In genomic region chr10:101141622-101142532, GRCh38 we compare ENCODE assay signal across 8 cellular contexts. TPM values are rescaled to one million over a fixed set of nuclear protein-coding genes. Genes with fewer than 3 reads are reported as not detected.
DNase-seq lines count a peak whose midpoint lies in the region; ATAC-seq, FAIRE-seq and TF ChIP-seq lines count a peak whose summit lies in the region.

No MANE protein-coding gene starts in this region.

- H3K9me3 ChIP-seq in HepG2 (ENCODE audit: low read length) = no peaks in the 10 kb centered on the region

- POLR2A ChIA-PET in HepG2 (lab: Yijun Ruan, JAX) = interaction anchor here (0.8 to 2.2 kb wide), 13 partner anchors 11 to 99 kb away, joined by 3 to 20 read pairs (median 4); partner anchors contain the start of genes KAZALD1 and TLX1

- FAIRE-seq in HepG2 (lab: Jason Lieb, UNC) = peak; percentile 64

- intact Hi-C loops in HepG2 (cut with micrococcal nuclease; ENCODE audit: unreplicated experiment) = loop anchor here (1.0 kb wide), 1 partner anchor 47 kb away; no protein-coding TSS in a partner anchor

- TF ChIP-seq RAD21 in HepG2 (CRISPR knock-in tag; IDR thresholded peaks at IDR 0.05) = peak; percentile 95

- peak; percentile 95 for TF ChIP-seq CTCF in HepG2 (CRISPR knock-in tag; IDR thresholded peaks at IDR 0.05)

- CTCF ChIA-PET in HepG2 (lab: Yijun Ruan, JAX; ENCODE audit: low intra/inter-chr PET ratio, low total read pairs) = interaction anchor here (1.2 to 2.4 kb wide), 6 partner anchors 42 to 101 kb away, joined by 3 to 65 read pairs (median 6); no protein-coding TSS in a partner anchor

- TF ChIP-seq EP300 in HepG2 (IDR thresholded peaks at IDR 0.05; ENCODE audit: low read depth in 2 of 2, low read length in 2 of 2) (no peak), HepG2 (CRISPR knock-in tag; IDR thresholded peaks at IDR 0.05; ENCODE audit: borderline replicate concordance) (no peak)

- peak overlapping the region; percentile 92 for H3K4me2 ChIP-seq in HepG2 (ENCODE audit: low read depth, low read length)

- H3K79me2 ChIP-seq in HepG2 (ENCODE audit: insufficient read depth, low read length) = no peaks in the 10 kb centered on the region

- H2AFZ ChIP-seq in HepG2 (ENCODE audit: low read length) = no peak overlapping the region

- no peaks in the 10 kb centered on the region for H3K36me3 ChIP-seq in HepG2 (replicated peaks in 1 of 2; ENCODE audit: control insufficient read depth in 1 of 2, insufficient read depth in 2 of 2, low read length in 2 of 2)

- H3K4me1 ChIP-seq in HepG2 (ENCODE audit: insufficient read depth, low read length) = peaks cover 24% of the 10 kb centered on the region

- ATAC-seq in HG02981 (IDR thresholded peaks at IDR 0.05; ENCODE audit: unreplicated experiment) (peak; percentile 53), HepG2 (peak; percentile 90), HG03469 (IDR thresholded peaks at IDR 0.05; ENCODE audit: unreplicated experiment) (no peak)

- no peak overlapping the region for H3K27ac ChIP-seq in HepG2 (ENCODE audit: extremely low read length, insufficient read depth, low read length)

- no peaks in the 10 kb centered on the region for H4K20me1 ChIP-seq in HepG2 (ENCODE audit: insufficient read depth, low read length)

- DNase-seq in Daoy (ENCODE audit: low read depth) (peak; percentile 81), NCI-H510A treated with DMSO at 0.1 percent for 48 hours (lab: John Stamatoyannopoulos, UW) (peak; percentile 70), cerebellar cortex (ENCODE audit: low spot score) (peak; percentile 84), HepG2 (ENCODE audit: low spot score) (peak; percentile 71)
- DNase-seq in activated CD4-positive, alpha-beta T cell treated with anti-CD3 and anti-CD28 coated beads for 4 hours = peak; percentile 74 to 82
- peak; percentile 77 to 83 for DNase-seq in stimulated activated CD4-positive, alpha-beta T cell treated with anti-CD3 and anti-CD28 coated beads, Interleukin-4, amount 100 ng/mL, for 4 hours

- peak overlapping the region; percentile 27 to 71 (median 52) for H3K4me3 ChIP-seq in HepG2 (replicated peaks in 1 of 3; ENCODE audit: insufficient read depth in 1 of 3, low read depth in 2 of 3, low read length in 3 of 3)

- no peak for TF ChIP-seq POLR2A in HepG2 (IDR thresholded peaks at IDR 0.05; ENCODE audit: insufficient read depth in 1 of 2, low read depth in 2 of 2, low read length in 2 of 2)

- in situ Hi-C loops in HepG2 (cut with HindIII; ENCODE audit: extremely low pct_ligation_motif_present, low pct_unique_long_range_greater_than_20kb) = loop anchor here (5.0 kb wide), 1 partner anchor 45 kb away; no protein-coding TSS in a partner anchor

- peaks cover 12 to 66% of the 10 kb centered on the region in 2 experiments for H3K27me3 ChIP-seq in HepG2 (ENCODE audit: control insufficient read depth in 1 of 2, insufficient read depth in 2 of 2, low read length in 2 of 2)

- peak overlapping the region; percentile 47 for H3K9ac ChIP-seq in HepG2 (ENCODE audit: insufficient read depth, low read depth, low read length)

- WGBS in HepG2 (ENCODE audit: low lambda C conversion rate) = 0% methylated on average over 2 of the region's 21 CpGs

- no TSS peak for BruUV-seq in HepG2 (replicated peaks; lab: Mats Ljungman, UMichigan)

TF ChIP-seq in HepG2, 621 proteins besides CTCF, POLR2A, EP300 and RAD21 (continues in another document):
- TF ChIP-seq JUN (CRISPR knock-in tag; IDR thresholded peaks at IDR 0.05) (0 out of 2 replicates have a peak, but pooled peaks have one; percentile 21), ZNF547 (CRISPR knock-in tag; IDR thresholded peaks at IDR 0.05) (0 out of 2 replicates have a peak, but pooled peaks have one; percentile 33), KLF12 (CRISPR knock-in tag; IDR thresholded peaks at IDR 0.05; ENCODE audit: borderline replicate concordance) (0 out of 2 replicates have a peak, but pooled peaks have one; percentile 47), TBX2 (CRISPR knock-in tag; IDR thresholded peaks at IDR 0.05; ENCODE audit: borderline replicate concordance) (peak; percentile 47; the same call in 1 of the 2 replicates), ZNF770 (CRISPR knock-in tag; IDR thresholded peaks at IDR 0.05) (peak; percentile 28; the same call in 1 of the 2 replicates), SALL2 (CRISPR knock-in tag; IDR thresholded peaks at IDR 0.05) (0 out of 2 replicates have a peak, but pooled peaks have one; percentile 48), NCOA5 (CRISPR knock-in tag; IDR thresholded peaks at IDR 0.05) (no peak), ZFP90 (CRISPR knock-in tag; IDR thresholded peaks at IDR 0.05; ENCODE audit: borderline replicate concordance) (peak; percentile 69; the same call in 1 of the 2 replicates), ZNF580 (CRISPR knock-in tag; IDR thresholded peaks at IDR 0.05; ENCODE audit: borderline replicate concordance, low read depth) (no peak)

RNA-seq across cellular contexts. Expression of gene TLX1, which starts 10.8 kb away (rescaled TPM):
- total RNA-seq in Daoy (2014; rRNA removed; shearing (Covaris generic)) = 0.06 TPM in 1 of 2 replicates, not detected in the other
- total RNA-seq in HepG2 (2016; rRNA removed; fragmentation: Illumina TruSeq; extraction: Trizol) = 0.07 TPM in 2 replicates
- not detected in 2 replicates for total RNA-seq in HepG2 (2016; cell fraction: cytosol; rRNA removed; fragmentation: Illumina TruSeq; extraction: Trizol; ENCODE audit: low read depth)
- total RNA-seq in HepG2 (2016; cell fraction: insoluble cytoplasmic fraction; rRNA removed; fragmentation: Illumina TruSeq; extraction: Trizol) = 0.09 TPM in 1 of 2 replicates, not detected in the other
- total RNA-seq in HepG2 (2016; cell fraction: membrane; rRNA removed; fragmentation: Illumina TruSeq; extraction: Trizol) = 0.10 TPM in 1 of 2 replicates, not detected in the other
- 0.13 and 0.22 TPM in 2 replicates for total RNA-seq in HepG2 (2016; cell fraction: nucleus; rRNA removed; fragmentation: Illumina TruSeq; extraction: Trizol)
- 0.20 and 0.26 TPM in 2 replicates for polyA plus RNA-seq in HepG2 (2011; rRNA removed)
- polyA plus RNA-seq in HepG2 (2011; cell fraction: cytosol; rRNA removed) = 0.15 and 0.16 TPM in 2 replicates
- polyA plus RNA-seq in HepG2 (2011; cell fraction: nucleus; rRNA removed) = 0.87 and 1.6 TPM in 2 replicates
- polyA plus RNA-seq in HepG2 (2012) = 0.09 and 0.21 TPM in 2 replicates
- polyA plus RNA-seq in HepG2 (2016; cell fraction: cytosol; fragmentation: Illumina TruSeq; extraction: Trizol; ENCODE audit: low read depth) = 0.05 and 0.09 TPM in 2 replicates
- 0.08 TPM in 1 of 2 replicates, not detected in the other for polyA plus RNA-seq in HepG2 (2016; cell fraction: insoluble cytoplasmic fraction; fragmentation: Illumina TruSeq; extraction: Trizol; ENCODE audit: low read depth)
- 0.16 TPM in 1 of 2 replicates, not detected in the other for polyA plus RNA-seq in HepG2 (2016; cell fraction: membrane; fragmentation: Illumina TruSeq; extraction: Trizol; ENCODE audit: low read depth)
- polyA plus RNA-seq in HepG2 (2016; cell fraction: nucleus; fragmentation: Illumina TruSeq; extraction: Trizol; ENCODE audit: insufficient read depth, low read depth) = not detected in 2 replicates
- polyA minus RNA-seq in HepG2 (2011; rRNA and poly(A)+ RNA removed; ENCODE audit: low replicate concordance) = 1.3 TPM in 1 of 2 replicates, not detected in the other
- polyA minus RNA-seq in HepG2 (2011; cell fraction: cytosol; rRNA and poly(A)+ RNA removed) = not detected in 2 replicates
- 0.13 TPM in 1 of 2 replicates, not detected in the other for polyA minus RNA-seq in HepG2 (2011; cell fraction: nucleus; rRNA and poly(A)+ RNA removed)
